20 cellular contexts compared by ENCODE assay signal in the genomic region with DNA sequence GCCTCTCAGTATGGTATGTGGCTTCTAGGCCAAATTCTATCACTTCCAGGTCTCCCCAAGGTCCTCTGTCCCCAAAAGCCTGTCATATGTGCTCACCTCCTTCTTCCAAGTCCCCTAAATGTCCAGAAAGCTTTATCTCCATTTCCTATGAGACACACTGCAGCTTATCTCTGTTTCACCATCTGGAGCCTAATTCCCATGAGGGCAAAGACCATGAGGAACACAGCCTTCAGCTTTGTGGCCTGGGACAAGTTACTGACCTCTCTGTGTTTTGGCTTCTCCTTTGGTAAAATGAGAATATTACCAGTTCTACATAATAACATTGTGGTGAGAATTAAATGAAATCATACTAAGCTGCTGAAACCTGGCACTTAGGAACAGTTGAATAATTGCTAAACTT. TPM values are rescaled to one million over a fixed set of nuclear protein-coding genes. Genes with fewer than 3 reads are reported as not detected.
"Had no signal": no experiment of that assay in that cellular context is flagged by ENCODE, and none has a peak within 500 bp of the region (broad histone marks: within the 10 kb centered on the region; RNA-seq: fewer than 3 reads in every experiment).

No MANE protein-coding gene starts in this region.

- H3K27ac ChIP-seq: parathyroid adenoma, psoas muscle, suprapubic skin, tibial nerve had no signal

- DNase-seq: activated CD4-positive, alpha-beta T cell treated with anti-CD3 and anti-CD28 coated beads for 36 hours; activated CD4-positive, CD25-positive, alpha-beta regulatory T cell; activated naive CD4-positive, alpha-beta T cell treated with Interleukin-2 at 50 U/mL for 16 hours; activated T-cell treated with anti-CD3 and anti-CD28 coated beads for 4 hours; activated T-cell treated with anti-CD3 and anti-CD28 coated beads, Interleukin-2, amount 50 U/mL, for 72 hours; anterior cingulate cortex; dermis blood vessel endothelial cell; effector CD4-positive, alpha-beta T cell; islet precursor cell; mammary epithelial cell; naive thymus-derived CD4-positive, alpha-beta T cell; occipital lobe; psoas muscle; stimulated activated naive CD4-positive, alpha-beta T cell; T-helper 9 cell had no signal

- H3K4me3 ChIP-seq: psoas muscle, smooth muscle cell, suprapubic skin, tibial nerve had no signal

- H3K36me3 ChIP-seq: suprapubic skin, tibial nerve had no signal

- H3K79me2 ChIP-seq: parathyroid adenoma had no signal

- H3K4me2 ChIP-seq: smooth muscle cell had no signal

- H3K4me1 ChIP-seq: parathyroid adenoma, psoas muscle, suprapubic skin, tibial nerve had no signal

- H3K9me3 ChIP-seq: psoas muscle, suprapubic skin, tibial nerve had no signal

- ATAC-seq: activated CD4-positive, alpha-beta T cell treated with anti-CD3 and anti-CD28 coated beads for 36 hours; activated T-cell treated with anti-CD3 and anti-CD28 coated beads, Interleukin-2, amount 50 U/mL, for 72 hours; naive thymus-derived CD4-positive, alpha-beta T cell; psoas muscle had no signal

- H3K9ac ChIP-seq: parathyroid adenoma had no signal

- H3K27me3 ChIP-seq: tibial nerve had no signal

RNA-seq across cellular contexts. Expression of gene ST8SIA6, which starts 19.2 kb away (rescaled TPM):
- total RNA-seq: activated CD4-positive, alpha-beta T cell treated with anti-CD3 and anti-CD28 coated beads for 36 hours; neural crest cell; smooth muscle cell had no signal
- polyA plus RNA-seq: mammary epithelial cell had no signal
